ENCODE assay signal across 8 cellular contexts in genomic region chr7:54664235-54665228, GRCh38.
DNase-seq lines count a peak whose midpoint lies in the region; ATAC-seq, FAIRE-seq and TF ChIP-seq lines count a peak whose summit lies in the region.

No MANE protein-coding gene starts in this region.

- H3K4me2 ChIP-seq in H1 (ENCODE audit: insufficient read depth in 1 of 2, low read depth in 2 of 2, low read length in 2 of 2), result peak overlapping the region; percentile 67 to 90

- no peaks in the 10 kb centered on the region for H3K79me2 ChIP-seq in H1 (ENCODE audit: control insufficient read depth in 1 of 2, insufficient read depth in 2 of 2, low read length in 2 of 2)

- TF ChIP-seq POLR2A in H1 (IDR thresholded peaks at IDR 0.05; ENCODE audit: control extremely low read depth in 1 of 2, low read depth in 2 of 2, low read length in 2 of 2) (no peak), upper lobe of left lung (IDR thresholded peaks at IDR 0.05) (no peak)

- H4K20me1 ChIP-seq in H1 (replicated peaks in 1 of 2; ENCODE audit: control insufficient read depth in 1 of 2, insufficient read depth in 2 of 2, low read length in 2 of 2), result no peaks in the 10 kb centered on the region

- peaks cover 0 to 28% (median 7%) of the 10 kb centered on the region in 6 donors for H3K9me3 Mint-ChIP-seq in immature natural killer cell

- in situ Hi-C loops in Panc1 (cut with HindIII; ENCODE audit: low pct_unique_long_range_greater_than_20kb, low sequenced_read_pairs), result no loop called here

- DNase-seq in D341Med (ENCODE audit: low spot score), result peak; percentile 94
- DNase-seq in Panc1 (ENCODE audit: low read depth, low spot score), result no peak
- peak; percentile 64 to 85 for DNase-seq in H1 (ENCODE audit: low read depth in 1 of 2, low spot score in 2 of 2)
- DNase-seq in upper lobe of left lung, result peak; percentile 62 to 88
- DNase-seq in immature natural killer cell, result no peak

- no peak overlapping the region for H2BK15ac ChIP-seq in H1 (ENCODE audit: low read length)

- intact Hi-C loops in Panc1 (cut with micrococcal nuclease; ENCODE audit: unreplicated experiment), result no loop called here

- whole genome bisulfite sequencing in H1 (ENCODE audit: extremely low coverage in 1 of 2, insufficient coverage in 1 of 2, insufficient read length in 1 of 2, insufficient replicate concordance in 2 of 2, low coverage in 1 of 2, low lambda C conversion rate in 2 of 2, missing lambda C conversion rate in 1 of 2), 2 experiments, result 9% methylated on average over 56 of the region's 62 CpGs; no CpG with 5 or more reads in 1 of the 2 experiments
- WGBS in mesodermal cell (ENCODE audit: insufficient coverage in 2 of 2), 2 experiments, result 9% methylated on average over 55 to 58 of the region's 62 CpGs
- WGBS in upper lobe of left lung, 2 donors, result 8 to 19% methylated on average over 20 to 57 of the region's 62 CpGs

- no peak overlapping the region for H3K4ac ChIP-seq in H1 (replicated peaks; ENCODE audit: insufficient read length, low read depth, low read length)

- H3K27me3 Mint-ChIP-seq in immature natural killer cell (ENCODE audit: low read depth in 3 of 3), result peaks cover 0 to 8% (median 6%) of the 10 kb centered on the region in 3 donors

- TF ChIP-seq RAD21 in H1 (IDR thresholded peaks at IDR 0.05 in 1 of 2, conservative IDR thresholded peaks at IDR 0.05 in 1 of 2; ENCODE audit: low read depth in 2 of 2, low read length in 2 of 2), result peak; percentile 78 to 79

- no peak overlapping the region for H3K14ac ChIP-seq in H1 (ENCODE audit: insufficient read length)

- no peak overlapping the region for H4K5ac ChIP-seq in H1 (ENCODE audit: insufficient read length, low read depth, low read length)

- H2BK120ac ChIP-seq in H1 (replicated peaks; ENCODE audit: low read depth, low read length), result no peak overlapping the region

- H3K27ac Mint-ChIP-seq in immature natural killer cell, result no peak overlapping the region

- ATAC-seq in GM19025 (IDR thresholded peaks at IDR 0.05; ENCODE audit: low read depth, unreplicated experiment) (peak; percentile 77), HG03460 (IDR thresholded peaks at IDR 0.05; ENCODE audit: unreplicated experiment) (peak; percentile 76), Panc1 (peak; percentile 99), upper lobe of left lung (ENCODE audit: low FRiP score in 2 of 2) (peak; percentile 23 to 79)

- peak overlapping the region; percentile 73 for H2AFZ ChIP-seq in H1 (ENCODE audit: low read length)

- peak; percentile 91 for TF ChIP-seq CTCF in Panc1 (IDR thresholded peaks at IDR 0.05)
- TF ChIP-seq CTCF in H1 (IDR thresholded peaks at IDR 0.05; ENCODE audit: control extremely low read depth in 1 of 3, insufficient read depth in 1 of 3, low read depth in 1 of 3, low read length in 3 of 3), result peak; percentile 58 to 74 (median 72)
- TF ChIP-seq CTCF in upper lobe of left lung (IDR thresholded peaks at IDR 0.05), result peak in 2 of 6 experiments; percentile 41 to 50

- no peak for FAIRE-seq in H1 (lab: Jason Lieb, UNC)

- no peaks in the 10 kb centered on the region for H3K79me1 ChIP-seq in H1 (ENCODE audit: low read depth, low read length)

- no peaks in the 10 kb centered on the region for H3K9me3 ChIP-seq in Panc1 (ENCODE audit: control insufficient read depth, insufficient read depth, low read depth, low read length)
- peaks cover 6 to 14% of the 10 kb centered on the region in 2 experiments; a peak in 2 of 4 replicates for H3K9me3 ChIP-seq in H1 (ENCODE audit: insufficient read depth in 2 of 2, low read depth in 1 of 2, low read length in 1 of 2)
- H3K9me3 ChIP-seq in mesodermal cell (ENCODE audit: control insufficient read depth, low read length), result no peaks in the 10 kb centered on the region
- H3K9me3 ChIP-seq in upper lobe of left lung, result no peaks in the 10 kb centered on the region

- peaks cover 3 to 7% of the 10 kb centered on the region in 2 donors for H3K4me1 Mint-ChIP-seq in immature natural killer cell

- CTCF ChIA-PET in Panc1 (lab: Charles Lee) (no interaction called here), H1 (lab: Charles Lee; ENCODE audit: partially characterized antibody) (interaction anchor here (1.0 to 1.9 kb wide), 5 partner anchors 12 to 664 kb away, joined by 3 to 7 read pairs (median 3); no protein-coding TSS in a partner anchor)

- no peaks in the 10 kb centered on the region for H3K36me3 ChIP-seq in Panc1 (ENCODE audit: control insufficient read depth, insufficient read depth, low read length)
- H3K36me3 ChIP-seq in H1 (ENCODE audit: control insufficient read depth in 2 of 4, insufficient read depth in 4 of 4, low read length in 3 of 4), result no peaks in the 10 kb centered on the region
- H3K36me3 ChIP-seq in mesodermal cell (ENCODE audit: control insufficient read depth, insufficient read depth, low read length), result no peaks in the 10 kb centered on the region
- H3K36me3 ChIP-seq in upper lobe of left lung, result no peaks in the 10 kb centered on the region

- no peak overlapping the region for H3K23ac ChIP-seq in H1 (ENCODE audit: insufficient read length)

- TF ChIP-seq EP300 in H1 (IDR thresholded peaks at IDR 0.05; ENCODE audit: borderline replicate concordance in 1 of 2, low read depth in 2 of 2, low read length in 2 of 2) (no peak), upper lobe of left lung (IDR thresholded peaks at IDR 0.05) (no peak)

- H2BK20ac ChIP-seq in H1 (ENCODE audit: low read length), result no peak overlapping the region; the same call in 1 of the 2 replicates

- H3K27me3 ChIP-seq in Panc1 (ENCODE audit: control insufficient read depth, insufficient read depth, low read length) (peaks cover 27% of the 10 kb centered on the region), H1 (replicated peaks in 1 of 4; ENCODE audit: control insufficient read depth in 3 of 4, extremely low read depth in 1 of 4, insufficient read depth in 3 of 4, low read length in 3 of 4) (peaks cover 0 to 26% (median 18%) of the 10 kb centered on the region in 4 experiments; a peak in 6 of 7 replicates), upper lobe of left lung (peaks cover 0 to 3% (median 0%) of the 10 kb centered on the region in 4 donors)

- H3K9ac ChIP-seq in H1 (replicated peaks in 1 of 4; ENCODE audit: extremely low read depth in 1 of 4, low read depth in 3 of 4, low read length in 3 of 4), result no peak overlapping the region; a peak in 1 of 7 replicates

- no peaks in the 10 kb centered on the region for H3K36me3 Mint-ChIP-seq in immature natural killer cell

- no peak overlapping the region for H3K27ac ChIP-seq in Panc1 (ENCODE audit: low read length)
- no peak overlapping the region for H3K27ac ChIP-seq in H1 (ENCODE audit: low read depth, low read length)
- no peak overlapping the region for H3K27ac ChIP-seq in mesodermal cell (ENCODE audit: low read depth, low read length, severe bottlenecking)
- H3K27ac ChIP-seq in upper lobe of left lung, result no peak overlapping the region

- H2BK12ac ChIP-seq in H1 (ENCODE audit: low read depth, low read length), result peak overlapping the region; percentile 72; the same call in 1 of the 2 replicates

- POLR2A ChIA-PET in Panc1 (lab: Charles Lee), result no interaction called here
- POLR2A ChIA-PET in H1 (lab: Charles Lee; ENCODE audit: partially characterized antibody), result interaction anchor here (1.3 kb wide), 1 partner anchor 107 kb away, joined by 3 read pairs; no protein-coding TSS in a partner anchor

- H3K4me1 ChIP-seq in Panc1 (ENCODE audit: control insufficient read depth, insufficient read depth, low read length) (0 out of 2 replicates have a peak, but pooled peaks cover 3% of the 10 kb centered on the region), H1 (replicated peaks in 1 of 4; ENCODE audit: control insufficient read depth in 3 of 4, insufficient read depth in 4 of 4, low read length in 3 of 4) (peaks cover 2 to 15% (median 7%) of the 10 kb centered on the region in 4 experiments), mesodermal cell (ENCODE audit: control insufficient read depth, insufficient read depth, low read length, poor library complexity, severe bottlenecking) (no peaks in the 10 kb centered on the region), upper lobe of left lung (peaks cover 6 to 12% (median 9%) of the 10 kb centered on the region in 4 donors)

- no peak overlapping the region for H3K4me3 Mint-ChIP-seq in immature natural killer cell

- H4K8ac ChIP-seq in H1 (ENCODE audit: extremely low read depth, insufficient read depth, low read length), result no peak overlapping the region

- BruUV-seq in Panc1 (replicated peaks; lab: Mats Ljungman, UMichigan), result no TSS peak

- H3K56ac ChIP-seq in H1 (replicated peaks; ENCODE audit: insufficient read length, low read depth, low read length), result no peak overlapping the region

- no peak overlapping the region; the same call in 1 of the 2 replicates for H2BK5ac ChIP-seq in H1 (ENCODE audit: low read depth, low read length)

- H3K4me3 ChIP-seq in Panc1 (ENCODE audit: low read depth in 2 of 2, low read length in 2 of 2), result peak overlapping the region; percentile 44 to 51
- H3K4me3 ChIP-seq in H1 (ENCODE audit: extremely low read depth in 1 of 4, insufficient read depth in 2 of 4, low read depth in 3 of 4, low read length in 4 of 4), result peak overlapping the region; percentile 29 to 58 (median 50)
- peak overlapping the region; percentile 40 for H3K4me3 ChIP-seq in mesodermal cell (ENCODE audit: extremely low read depth, insufficient read depth, low read length, poor library complexity, severe bottlenecking)
- peak overlapping the region in 3 of 4 donors; percentile 20 to 44 (median 43) for H3K4me3 ChIP-seq in upper lobe of left lung

- peak overlapping the region; percentile 32 for H4K91ac ChIP-seq in H1 (replicated peaks; ENCODE audit: insufficient read length, low read length)

- peak overlapping the region; percentile 63 for H3K18ac ChIP-seq in H1 (ENCODE audit: extremely low read depth, low read length)

- peaks cover 9% of the 10 kb centered on the region for H3K23me2 ChIP-seq in H1 (ENCODE audit: low read depth, low read length)

- H2AK5ac ChIP-seq in H1 (ENCODE audit: low read depth, low read length), result no peak overlapping the region

TF ChIP-seq in H1, 55 proteins besides CTCF, POLR2A, EP300 and RAD21 (continues in another document):
- TF ChIP-seq MAX (IDR thresholded peaks at IDR 0.05) (peak; percentile 66; the same call in 1 of the 2 replicates), TCF12 (IDR thresholded peaks at IDR 0.05; ENCODE audit: low read depth, low read length) (no peak), BRCA1 (IDR thresholded peaks at IDR 0.05; ENCODE audit: low read depth, low read length) (no peak), E2F6 (IDR thresholded peaks at IDR 0.05) (peak; percentile 78), EGR1 (IDR thresholded peaks at IDR 0.05; ENCODE audit: borderline replicate concordance, low read depth, low read length) (no peak), RBBP5 (IDR thresholded peaks at IDR 0.05; ENCODE audit: borderline replicate concordance, low read depth, low read length) (peak; percentile 78)

Comparison
In these comparisons a context has a peak if more than half of its experiments do, and no peak if none do; other contexts are left out.
1. DNase-seq: peak in D341Med (single experiment), H1 (2 of 2) and upper lobe of left lung (2 of 2); none in Panc1 (single experiment) and immature natural killer cell (0 of 3).
2. Peak in every context shown above with its lines, with median percentiles within 50 percentile points of each other: ATAC-seq and H3K4me3 ChIP-seq.